ENCODE assay signal across 8 cellular contexts in genomic region chr1:205255941-205256780, GRCh38. TPM values are rescaled to one million over a fixed set of nuclear protein-coding genes. Genes with fewer than 3 reads are reported as not detected.
DNase-seq lines count a peak whose midpoint lies in the region; ATAC-seq and TF ChIP-seq lines count a peak whose summit lies in the region.

No MANE protein-coding gene starts in this region.

- intact Hi-C loops in left lung (cut with DNase I), result loop anchor here in 1 of 2 donors (10.0 kb wide), 1 partner anchor 281 kb away; no protein-coding TSS in a partner anchor

- TF ChIP-seq CTCF in choroid plexus epithelial cell (conservative IDR thresholded peaks at IDR 0.05; ENCODE audit: low read depth, low read length) (peak; percentile 99), left lung (IDR thresholded peaks at IDR 0.05) (peak; percentile 92 to 94)

- H3K4me3 ChIP-seq in choroid plexus epithelial cell (ENCODE audit: low read depth, low read length) (no peak overlapping the region), left lung (no peak overlapping the region)

- no peaks in the 10 kb centered on the region for H3K27me3 ChIP-seq in left lung

- ATAC-seq in HG03175 (IDR thresholded peaks at IDR 0.05; ENCODE audit: unreplicated experiment), result peak; percentile 63
- ATAC-seq in left lung, result peak; percentile 97

- H3K36me3 ChIP-seq in left lung, result no peaks in the 10 kb centered on the region

- no peaks in the 10 kb centered on the region for H3K9me3 ChIP-seq in left lung

- DNase-seq in DMS114 treated with DMSO at 0.1 percent for 48 hours (lab: John Stamatoyannopoulos, UW; ENCODE audit: unreplicated experiment) (peak; percentile 65), NCI-H510A treated with DMSO at 0.1 percent for 48 hours (lab: John Stamatoyannopoulos, UW) (peak; percentile 86), choroid plexus epithelial cell (ENCODE audit: low read depth) (peak; percentile 90), left lung (peak; percentile 88 to 92), mesenteric fat pad (ENCODE audit: low spot score) (no peak)
- peak; percentile 69 to 87 for DNase-seq in activated CD4-positive, alpha-beta T cell treated with anti-CD3 and anti-CD28 coated beads for 4 hours
- DNase-seq in stimulated activated CD4-positive, alpha-beta T cell treated with anti-CD3 and anti-CD28 coated beads, Interleukin-4, amount 100 ng/mL, for 24 hours, result peak; percentile 89

- no peak overlapping the region for H3K27ac ChIP-seq in left lung

- peaks cover 9 to 32% of the 10 kb centered on the region in 2 donors for H3K4me1 ChIP-seq in left lung

RNA-seq across cellular contexts. Expression of gene TMCC2, which starts 28.4 kb away (rescaled TPM):
- total RNA-seq in left lung (1 to 10 TPM; 3.4 TPM), mesenteric fat pad (1.1 TPM)

RNA-seq across cellular contexts. Expression of gene DSTYK, which starts 44.7 kb away (rescaled TPM):
- 10 to 100 TPM; 11.1 to 13.6 TPM for total RNA-seq in left lung
- 8.5 TPM for total RNA-seq in mesenteric fat pad
